Comparison of ENCODE assay signal across 10 cellular contexts in the genomic region with DNA sequence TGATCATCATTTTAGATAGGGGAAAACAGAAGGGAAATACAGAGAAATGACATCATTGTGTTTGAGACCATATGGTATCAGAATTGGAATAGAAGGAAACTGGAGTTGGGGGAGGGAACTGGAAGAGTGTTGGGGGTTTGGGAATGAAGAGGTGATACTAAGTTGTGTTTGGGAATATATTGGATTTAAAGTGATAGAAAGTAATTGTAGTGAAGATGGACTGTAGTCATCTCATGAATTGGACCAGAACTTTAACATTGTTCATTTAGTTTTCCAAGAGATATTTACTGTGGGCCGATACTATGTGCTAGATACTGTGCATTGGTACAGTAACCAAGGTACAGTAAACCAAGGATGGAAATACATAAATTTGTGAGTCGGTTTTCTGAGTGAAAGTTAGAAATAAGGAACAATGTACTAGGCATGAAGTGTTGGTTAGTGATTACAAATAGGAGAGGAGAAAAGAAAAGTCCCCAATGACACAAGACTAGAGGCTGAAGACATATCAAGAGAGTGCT. TPM values are rescaled to one million over a fixed set of nuclear protein-coding genes. Genes with fewer than 3 reads are reported as not detected.
DNase-seq lines count a peak whose midpoint lies in the region; ATAC-seq, FAIRE-seq and TF ChIP-seq lines count a peak whose summit lies in the region.
"Had no signal": no experiment of that assay in that cellular context is flagged by ENCODE, and none has a peak within 500 bp of the region (broad histone marks: within the 10 kb centered on the region; RNA-seq: fewer than 3 reads in every experiment).

No MANE protein-coding gene starts in this region.

- peak; percentile 71 for FAIRE-seq in GM12891 (lab: Jason Lieb, UNC)
- FAIRE-seq: islet of Langerhans had no signal

- peak; percentile 61 for ATAC-seq in GM19324 (IDR thresholded peaks at IDR 0.05; ENCODE audit: low FRiP score, unreplicated experiment)
- ATAC-seq in HG02610 (IDR thresholded peaks at IDR 0.05; ENCODE audit: unreplicated experiment) = peak; percentile 68
- peak; percentile 58 for ATAC-seq in HG03439 (IDR thresholded peaks at IDR 0.05; ENCODE audit: unreplicated experiment)

- no peak for DNase-seq in GM12891 (ENCODE audit: insufficient read length, low spot score)
- DNase-seq in GOT3 (lab: John Stamatoyannopoulos, UW) = no peak
- DNase-seq in glomerular visceral epithelial cell (ENCODE audit: extremely low spot score) = no peak
- no peak for DNase-seq in activated T-cell treated with anti-CD3 and anti-CD28 coated beads, Interleukin-2, amount 50 U/mL, for 1 hour
- DNase-seq in activated CD4-positive, alpha-beta T cell treated with anti-CD3 and anti-CD28 coated beads, Interleukin-2, amount 50 U/mL, for 48 hours = no peak
- DNase-seq: NCI-H146 had no signal

- no peak for TF ChIP-seq POLR2A in GM12891 (IDR thresholded peaks at IDR 0.05; ENCODE audit: low read depth, low read length)

TF ChIP-seq in GM12891, 5 proteins besides CTCF, POLR2A, EP300 and RAD21:
- no peak for TF ChIP-seq TAF1 (IDR thresholded peaks at IDR 0.05; ENCODE audit: low read depth, low read length)
- no peak for TF ChIP-seq SPI1 (IDR thresholded peaks at IDR 0.05; ENCODE audit: low read depth, low read length)
- no peak for TF ChIP-seq POLR2AphosphoS5 (IDR thresholded peaks at IDR 0.05; ENCODE audit: low read depth, low read length)
- TF ChIP-seq POU2F2 (IDR thresholded peaks at IDR 0.05; ENCODE audit: low read depth, low read length) = no peak

RNA-seq across cellular contexts. Expression of a gene that starts 32.3 kb away (rescaled TPM):
- 0.50 TPM for polyA plus RNA-seq in GM12891 (2012; ENCODE audit: low read depth, missing spikeins)
